ENCODE assay signal across 34 cellular contexts in the genomic region with DNA sequence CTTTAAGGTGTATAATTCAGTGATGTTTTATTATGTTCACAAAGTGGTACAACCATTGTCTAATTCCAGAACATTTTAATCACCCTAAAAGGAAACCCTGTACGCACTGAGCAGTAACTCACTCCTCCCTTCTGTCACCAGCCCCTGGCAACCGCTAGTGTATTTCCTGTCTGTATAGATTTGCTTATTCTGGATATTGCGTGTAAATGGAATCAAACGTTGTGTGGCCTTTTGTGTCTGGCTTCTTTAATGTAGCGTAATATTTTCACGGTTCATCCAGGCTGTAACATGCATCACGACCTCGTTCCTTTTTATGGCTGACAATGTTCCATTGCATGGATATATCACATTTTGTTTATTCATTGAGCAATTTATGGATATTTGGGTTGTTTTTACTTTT.
"Had no signal": no experiment of that assay in that cellular context is flagged by ENCODE, and none has a peak within 500 bp of the region (broad histone marks: within the 10 kb centered on the region; RNA-seq: fewer than 3 reads in every experiment).

No MANE protein-coding gene starts in this region.

- DNase-seq: Karpas-422, Kasumi-1, KG1, MG63, MM.1S, MV-4-11, NCI-H1048, NCI-H1092, NCI-H1092 treated with DMSO at 0.1 percent for 48 hours, NCI-H1105, NCI-H1105 treated with DMSO at 0.1 percent for 48 hours, NCI-H1417, NCI-H1417 treated with DMSO at 0.1 percent for 48 hours, NCI-H1436, NCI-H1436 treated with DMSO at 0.1 percent for 48 hours, NCI-H146, NCI-H1694, NCI-H1694 treated with DMSO at 0.1 percent for 48 hours, NCI-H187, NCI-H187 treated with DMSO at 0.1 percent for 48 hours, NCI-H1930, NCI-H2029, NCI-H2029 treated with DMSO at 0.1 percent for 48 hours, NCI-H2081, NCI-H2081 treated with DMSO at 0.1 percent for 48 hours, NCI-H2107, NCI-H2171, NCI-H2171 treated with DMSO at 0.1 percent for 48 hours, NCI-H2227 treated with DMSO at 0.1 percent for 48 hours, NCI-H226, NCI-H345, NCI-H446, NCI-H446 treated with DMSO at 0.1 percent for 48 hours had no signal

- H3K9ac ChIP-seq: KMS-11 had no signal

- H3K27me3 ChIP-seq: MG63 had no signal

- H3K27ac ChIP-seq: KMS-11 had no signal

- H3K4me3 ChIP-seq: MG63 had no signal
